ENCODE assay signal across 8 cellular contexts in genomic region chrX:1452497-1453389, GRCh38. TPM values are rescaled to one million over a fixed set of nuclear protein-coding genes. Genes with fewer than 3 reads are reported as not detected.
DNase-seq lines count a peak whose midpoint lies in the region; ATAC-seq and TF ChIP-seq lines count a peak whose summit lies in the region.

A gene with protein sequence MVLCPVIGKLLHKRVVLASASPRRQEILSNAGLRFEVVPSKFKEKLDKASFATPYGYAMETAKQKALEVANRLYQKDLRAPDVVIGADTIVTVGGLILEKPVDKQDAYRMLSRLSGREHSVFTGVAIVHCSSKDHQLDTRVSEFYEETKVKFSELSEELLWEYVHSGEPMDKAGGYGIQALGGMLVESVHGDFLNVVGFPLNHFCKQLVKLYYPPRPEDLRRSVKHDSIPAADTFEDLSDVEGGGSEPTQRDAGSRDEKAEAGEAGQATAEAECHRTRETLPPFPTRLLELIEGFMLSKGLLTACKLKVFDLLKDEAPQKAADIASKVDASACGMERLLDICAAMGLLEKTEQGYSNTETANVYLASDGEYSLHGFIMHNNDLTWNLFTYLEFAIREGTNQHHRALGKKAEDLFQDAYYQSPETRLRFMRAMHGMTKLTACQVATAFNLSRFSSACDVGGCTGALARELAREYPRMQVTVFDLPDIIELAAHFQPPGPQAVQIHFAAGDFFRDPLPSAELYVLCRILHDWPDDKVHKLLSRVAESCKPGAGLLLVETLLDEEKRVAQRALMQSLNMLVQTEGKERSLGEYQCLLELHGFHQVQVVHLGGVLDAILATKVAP (minus strand): TSS chrX:1452909. CDS start chrX:1452840, 69 bp downstream.

- peak; percentile 66 for ATAC-seq in GM19438 (IDR thresholded peaks at IDR 0.05; ENCODE audit: low read depth, unreplicated experiment)

- peak within 1 kb of the TSS; percentile 23 for H3K9ac ChIP-seq in endocrine pancreas (ENCODE audit: control insufficient read depth, insufficient read depth, low read length)

- peak within 1 kb of the TSS; percentile 88 for H3K27ac ChIP-seq in HL-60 (replicated peaks)

- H3K36me3 ChIP-seq in endocrine pancreas (ENCODE audit: control insufficient read depth, insufficient read depth, low read length): no peaks in the 10 kb centered on the region

- H3K27me3 Mint-ChIP-seq in activated CD4-positive, alpha-beta memory T cell treated with anti-CD3 and anti-CD28 coated beads for 36 hours: no peaks in the 10 kb centered on the region
- H3K27me3 Mint-ChIP-seq in mesothelial cell of epicardium (ENCODE audit: low read depth): peaks cover 6% of the 10 kb centered on the region

- no peaks in the 10 kb centered on the region for H3K4me1 ChIP-seq in endocrine pancreas (ENCODE audit: control insufficient read depth, insufficient read depth, low read length)

- peaks cover 19% of the 10 kb centered on the region for H3K4me1 Mint-ChIP-seq in activated CD4-positive, alpha-beta memory T cell treated with anti-CD3 and anti-CD28 coated beads for 36 hours (ENCODE audit: low read depth)
- H3K4me1 Mint-ChIP-seq in mesothelial cell of epicardium: no peaks in the 10 kb centered on the region

- no peak for TF ChIP-seq CTCF in AG10803 (conservative IDR thresholded peaks at IDR 0.05; ENCODE audit: low read length)
- TF ChIP-seq CTCF in HL-60 (IDR thresholded peaks at IDR 0.05; ENCODE audit: insufficient read depth, low read length): no peak
- TF ChIP-seq CTCF in mesothelial cell of epicardium (IDR thresholded peaks at IDR 0.05; ENCODE audit: unreplicated experiment): no peak

- H3K27ac Mint-ChIP-seq in activated CD4-positive, alpha-beta memory T cell treated with anti-CD3 and anti-CD28 coated beads for 36 hours: peak within 1 kb of the TSS; percentile 92
- H3K27ac Mint-ChIP-seq in mesothelial cell of epicardium: peak within 1 kb of the TSS; percentile 94

- intact Hi-C loops in activated CD4-positive, alpha-beta memory T cell treated with anti-CD3 and anti-CD28 coated beads for 36 hours (cut with micrococcal nuclease): loop anchor here (1.0 to 5.0 kb wide), 12 partner anchors 10 to 1178 kb away; partner anchors contain the start of genes AKAP17A, GTPBP6 and SLC25A6

- peaks cover 24% of the 10 kb centered on the region for H3K36me3 Mint-ChIP-seq in activated CD4-positive, alpha-beta memory T cell treated with anti-CD3 and anti-CD28 coated beads for 36 hours
- H3K36me3 Mint-ChIP-seq in mesothelial cell of epicardium: peaks cover 22% of the 10 kb centered on the region

- CTCF ChIA-PET in activated CD4-positive, alpha-beta memory T cell treated with anti-CD3 and anti-CD28 coated beads for 36 hours (lab: Charles Lee): no interaction called here

- no peaks in the 10 kb centered on the region for H3K9me3 ChIP-seq in endocrine pancreas (ENCODE audit: control insufficient read depth, low read length)

- H3K27me3 ChIP-seq in HL-60 (ENCODE audit: insufficient read depth, poor library complexity, severe bottlenecking): no peaks in the 10 kb centered on the region
- no peaks in the 10 kb centered on the region for H3K27me3 ChIP-seq in endocrine pancreas (ENCODE audit: control insufficient read depth, insufficient read depth, low read length)

- H3K9me3 Mint-ChIP-seq in activated CD4-positive, alpha-beta memory T cell treated with anti-CD3 and anti-CD28 coated beads for 36 hours: peaks cover 17% of the 10 kb centered on the region
- H3K9me3 Mint-ChIP-seq in mesothelial cell of epicardium: peaks cover 23% of the 10 kb centered on the region

- H3K4me3 ChIP-seq in AG10803 (ENCODE audit: low read length) (peak within 1 kb of the TSS; percentile 94), HL-60 (replicated peaks; ENCODE audit: insufficient read depth, low read length) (peak within 1 kb of the TSS; percentile 77), endocrine pancreas (ENCODE audit: control insufficient read depth, insufficient read depth, low read length) (peak within 1 kb of the TSS; percentile 9)

- H3K4me3 Mint-ChIP-seq in activated CD4-positive, alpha-beta memory T cell treated with anti-CD3 and anti-CD28 coated beads for 36 hours: peak within 1 kb of the TSS; percentile 91
- H3K4me3 Mint-ChIP-seq in mesothelial cell of epicardium: peak within 1 kb of the TSS; percentile 89

- DNase-seq in AG10803 (ENCODE audit: low read depth) (peak; percentile 97), HL-60 (ENCODE audit: low read depth in 1 of 2, low spot score in 1 of 2) (peak; percentile 80 to 98), mesothelial cell of epicardium (ENCODE audit: low spot score in 2 of 2, unreplicated experiment in 2 of 2) (peak; percentile 100), NOMO-1 treated with DMSO at 0.1 percent for 48 hours (lab: John Stamatoyannopoulos, UW; ENCODE audit: unreplicated experiment) (no peak)
- peak; percentile 100 for DNase-seq in activated CD4-positive, alpha-beta memory T cell treated with anti-CD3 and anti-CD28 coated beads for 36 hours
- peak; percentile 99 to 100 for DNase-seq in stimulated activated CD8-positive, alpha-beta memory T cell treated with anti-CD3 and anti-CD28 coated beads, Interleukin-2, amount 100 ng/mL, for 48 hours (ENCODE audit: low read depth in 2 of 2)

- POLR2A ChIA-PET in activated CD4-positive, alpha-beta memory T cell treated with anti-CD3 and anti-CD28 coated beads for 36 hours (lab: Charles Lee): no interaction called here

RNA-seq across cellular contexts. Expression of the gene that starts here (rescaled TPM):
- total RNA-seq in activated CD4-positive, alpha-beta memory T cell treated with anti-CD3 and anti-CD28 coated beads for 36 hours: 10 to 100 TPM; 65.2 to 67.4 TPM
- total RNA-seq in mesothelial cell of epicardium: 30.1 to 31.9 TPM (median 31.2 TPM) in 3 replicates

Comparison
In these comparisons a context has a peak if more than half of its experiments do, and no peak if none do; other contexts are left out.
1. H3K4me3 ChIP-seq: peak in every context shown above with its lines; median percentile 94 in AG10803; 77 in HL-60; 9 in endocrine pancreas.